7 cellular contexts compared by ENCODE assay signal in the genomic region with DNA sequence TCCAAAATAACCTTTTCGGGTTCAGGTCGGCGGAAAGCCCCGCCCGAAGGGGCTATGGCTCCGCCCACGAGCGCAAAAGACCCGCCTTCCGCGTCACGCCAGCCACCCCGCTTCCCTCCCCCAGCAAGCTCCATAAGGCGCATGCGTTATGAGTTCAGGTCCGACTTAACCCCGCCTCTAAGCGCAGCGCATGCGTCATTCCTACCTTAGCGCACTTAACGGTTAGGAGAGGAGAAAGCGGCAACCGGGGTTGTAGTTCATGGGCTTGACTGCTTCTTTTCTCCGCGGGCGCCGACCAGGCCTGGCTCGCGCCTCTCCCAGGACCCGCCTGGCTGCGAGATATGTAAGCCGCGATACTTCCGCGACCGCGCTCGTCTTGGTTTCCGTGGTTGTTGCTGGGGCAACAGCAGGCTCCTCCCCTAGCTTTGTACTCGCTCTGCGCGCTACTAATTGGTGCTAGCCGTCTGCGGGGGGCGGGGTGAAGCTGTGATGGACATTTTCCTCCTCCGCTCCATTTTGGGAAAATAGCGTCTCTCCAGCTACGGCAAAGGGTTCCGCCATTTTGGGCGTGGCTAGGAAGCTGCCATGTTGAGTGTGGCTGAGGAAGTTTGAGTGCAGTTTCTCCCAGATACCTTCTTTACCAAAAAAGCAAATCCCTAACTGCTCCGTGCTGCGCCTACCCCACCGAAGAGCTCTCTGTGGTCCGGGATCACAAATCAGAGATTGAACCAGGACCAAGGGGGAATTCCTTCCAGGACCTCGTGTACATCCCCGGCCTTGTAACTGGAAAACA.
DNase-seq lines count a peak whose midpoint lies in the region; ATAC-seq and TF ChIP-seq lines count a peak whose summit lies in the region.

A gene with protein sequence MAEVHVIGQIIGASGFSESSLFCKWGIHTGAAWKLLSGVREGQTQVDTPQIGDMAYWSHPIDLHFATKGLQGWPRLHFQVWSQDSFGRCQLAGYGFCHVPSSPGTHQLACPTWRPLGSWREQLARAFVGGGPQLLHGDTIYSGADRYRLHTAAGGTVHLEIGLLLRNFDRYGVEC (minus strand): TSS at position 397 of the 793 bp plus-strand sequence. CDS start 630 bp downstream, outside the sequence.

- ATAC-seq in GM18505 (IDR thresholded peaks at IDR 0.05; ENCODE audit: unreplicated experiment) = peak; percentile 75
- peak; percentile 74 for ATAC-seq in HG02973 (IDR thresholded peaks at IDR 0.05; ENCODE audit: unreplicated experiment)

- peak; percentile 98 for DNase-seq in NCI-H2029 (lab: John Stamatoyannopoulos, UW)
- DNase-seq in T-helper 22 cell (ENCODE audit: low read depth) = peak; percentile 96
- DNase-seq in astrocyte of the cerebellum (ENCODE audit: low read depth) = peak; percentile 96
- peak; percentile 98 for DNase-seq in hepatic stellate cell (ENCODE audit: low spot score)

- in situ Hi-C loops in astrocyte of the cerebellum (cut with HindIII; ENCODE audit: low sequenced_read_pairs) = no loop called here

- peak within 1 kb of the TSS; percentile 100 for H3K27ac ChIP-seq in rectal smooth muscle tissue (ENCODE audit: low read depth, low read length)

- H3K9ac ChIP-seq in rectal smooth muscle tissue (ENCODE audit: low read length) = peak within 1 kb of the TSS; percentile 86

- peak within 1 kb of the TSS; percentile 65 for H3K4me3 ChIP-seq in astrocyte of the cerebellum (ENCODE audit: low read depth, low read length)
- H3K4me3 ChIP-seq in rectal smooth muscle tissue (ENCODE audit: low read length) = peak within 1 kb of the TSS; percentile 98

- TF ChIP-seq CTCF in astrocyte of the cerebellum (IDR thresholded peaks at IDR 0.05; ENCODE audit: low read depth, low read length, missing control alignments) = no peak

- H3K27me3 ChIP-seq in rectal smooth muscle tissue (ENCODE audit: control insufficient read depth, insufficient read depth, low read length) = no peaks in the 10 kb centered on the region

- peaks cover 2% of the 10 kb centered on the region for H3K36me3 ChIP-seq in rectal smooth muscle tissue (ENCODE audit: control insufficient read depth, insufficient read depth, low read length)

- TF ChIP-seq POLR2A in GM18505 (IDR thresholded peaks at IDR 0.05; ENCODE audit: borderline replicate concordance, extremely low read depth, insufficient read depth, insufficient read length) = peak; percentile 87

- peaks cover 8% of the 10 kb centered on the region for H3K4me1 ChIP-seq in rectal smooth muscle tissue (ENCODE audit: control insufficient read depth, insufficient read depth, low read length)

Comparison
In these comparisons a context has a peak if more than half of its experiments do, and no peak if none do; other contexts are left out.
1. Peak in every context shown above with its lines: DNase-seq, ATAC-seq, H3K4me3 ChIP-seq and H3K27ac ChIP-seq.